Comparison of ENCODE assay signal across 10 cellular contexts in genomic region chr11:73152086-73152853, GRCh38. TPM values are rescaled to one million over a fixed set of nuclear protein-coding genes. Genes with fewer than 3 reads are reported as not detected.
DNase-seq lines count a peak whose midpoint lies in the region; ATAC-seq and TF ChIP-seq lines count a peak whose summit lies in the region.
"Had no signal": no experiment of that assay in that cellular context is flagged by ENCODE, and none has a peak within 500 bp of the region (broad histone marks: within the 10 kb centered on the region; RNA-seq: fewer than 3 reads in every experiment).

No MANE protein-coding gene starts in this region.

- TF ChIP-seq CTCF in GM13977 (IDR thresholded peaks at IDR 0.05; ENCODE audit: extremely low read depth, insufficient read depth, missing control alignments) (no peak), Peyer's patch (IDR thresholded peaks at IDR 0.05) (no peak)

- ATAC-seq in CD4-positive, CD25-positive, alpha-beta regulatory T cell (ENCODE audit: low read depth in 2 of 2): no peak
- peak; percentile 50 for ATAC-seq in memory B cell (ENCODE audit: low read depth)
- no peak for ATAC-seq in HG03135 (IDR thresholded peaks at IDR 0.05; ENCODE audit: unreplicated experiment)

- peaks cover 21 to 76% (median 39%) of the 10 kb centered on the region in 4 donors for H3K4me1 Mint-ChIP-seq in CD4-positive, CD25-positive, alpha-beta regulatory T cell
- peaks cover 75% of the 10 kb centered on the region for H3K4me1 Mint-ChIP-seq in memory B cell

- H3K27me3 Mint-ChIP-seq in CD4-positive, CD25-positive, alpha-beta regulatory T cell: no peaks in the 10 kb centered on the region
- no peaks in the 10 kb centered on the region for H3K27me3 Mint-ChIP-seq in memory B cell

- H3K4me1 ChIP-seq in CD4-positive, CD25-positive, alpha-beta regulatory T cell (ENCODE audit: control insufficient read depth, insufficient read depth, low read length, poor library complexity, severe bottlenecking): peaks cover 37% of the 10 kb centered on the region
- peaks cover 4 to 56% (median 42%) of the 10 kb centered on the region in 4 donors for H3K4me1 ChIP-seq in Peyer's patch

- H3K9me3 ChIP-seq in CD4-positive, CD25-positive, alpha-beta regulatory T cell (ENCODE audit: control insufficient read depth in 2 of 2, low read length in 2 of 2): no peaks in the 10 kb centered on the region
- no peaks in the 10 kb centered on the region for H3K9me3 ChIP-seq in Peyer's patch

- in situ Hi-C loops in GM13977 (cut with MboI; ENCODE audit: low pct_unique_long_range_greater_than_20kb, low sequenced_read_pairs, unreplicated experiment) (no loop called here), G401 (cut with HindIII; ENCODE audit: low sequenced_read_pairs) (no loop called here)

- no peaks in the 10 kb centered on the region for H3K27me3 ChIP-seq in CD4-positive, CD25-positive, alpha-beta regulatory T cell (ENCODE audit: control insufficient read depth, insufficient read depth, low read length)
- no peaks in the 10 kb centered on the region for H3K27me3 ChIP-seq in Peyer's patch

- peak overlapping the region; percentile 82 to 99 (median 93) for H3K27ac Mint-ChIP-seq in CD4-positive, CD25-positive, alpha-beta regulatory T cell
- peak overlapping the region; percentile 89 for H3K27ac Mint-ChIP-seq in memory B cell

- H3K36me3 Mint-ChIP-seq in CD4-positive, CD25-positive, alpha-beta regulatory T cell: no peaks in the 10 kb centered on the region
- peaks cover 2% of the 10 kb centered on the region for H3K36me3 Mint-ChIP-seq in memory B cell

- H3K36me3 ChIP-seq in CD4-positive, CD25-positive, alpha-beta regulatory T cell (ENCODE audit: control insufficient read depth, insufficient read depth, low read length): no peaks in the 10 kb centered on the region
- no peaks in the 10 kb centered on the region for H3K36me3 ChIP-seq in Peyer's patch

- peak overlapping the region; percentile 65 for H3K27ac ChIP-seq in CD4-positive, CD25-positive, alpha-beta regulatory T cell (ENCODE audit: insufficient read depth, low read length, poor library complexity, severe bottlenecking)
- H3K27ac ChIP-seq in Peyer's patch: peak overlapping the region; percentile 45 to 89 (median 65)

- no peak for TF ChIP-seq POLR2A in Peyer's patch (IDR thresholded peaks at IDR 0.05)

- DNase-seq in CD4-positive, CD25-positive, alpha-beta regulatory T cell: no peak
- DNase-seq in GM13977 (ENCODE audit: low spot score): peak; percentile 46
- peak in 2 of 3 donors; percentile 65 to 69 for DNase-seq in Peyer's patch
- DNase-seq in memory B cell (ENCODE audit: low spot score in 2 of 2): peak in 1 of 2 donors; percentile 50
- DNase-seq in HPDE6-E6E7 (ENCODE audit: extremely low spot score): no peak
- no peak for DNase-seq in G401 (ENCODE audit: low spot score)
- DNase-seq in NOMO-1 treated with DMSO at 0.1 percent for 48 hours (lab: John Stamatoyannopoulos, UW; ENCODE audit: unreplicated experiment): no peak
- DNase-seq: NCI-H1048 had no signal

- H3K9me3 Mint-ChIP-seq in CD4-positive, CD25-positive, alpha-beta regulatory T cell: peaks cover 0 to 2% (median 0%) of the 10 kb centered on the region in 7 donors
- peaks cover 1% of the 10 kb centered on the region for H3K9me3 Mint-ChIP-seq in memory B cell
- H3K9me3 Mint-ChIP-seq: activated T-helper 2 cell treated with anti-CD3 and anti-CD28 coated beads, Interferon-gamma antibody, Interleukin-2, Interleukin-4, amounts not matched to agents 10 μg/mL and 5 μg/mL and 100 μg/mL, durations not matched to agents 14 hours and 24 hours and 36 hours had no signal

- peak overlapping the region in 3 of 4 donors; percentile 44 to 84 (median 70) for H3K4me3 Mint-ChIP-seq in CD4-positive, CD25-positive, alpha-beta regulatory T cell
- H3K4me3 Mint-ChIP-seq in memory B cell: peak overlapping the region; percentile 37

- no peak overlapping the region for H3K4me3 ChIP-seq in CD4-positive, CD25-positive, alpha-beta regulatory T cell (ENCODE audit: low read depth, low read length)
- H3K4me3 ChIP-seq in Peyer's patch: no peak overlapping the region

RNA-seq across cellular contexts. Expression of gene FCHSD2, which starts 10.2 kb away (rescaled TPM):
- total RNA-seq in CD4-positive, CD25-positive, alpha-beta regulatory T cell: 56.6 TPM
- 10 to 100 TPM; 13.5 to 22.8 (median 19.5) TPM for polyA plus RNA-seq in CD4-positive, CD25-positive, alpha-beta regulatory T cell
- total RNA-seq in Peyer's patch: 10 to 100 TPM in 3 of 4 donors, 1 to 10 TPM in 1; 6.7 to 95.7 (median 10.2) TPM
- total RNA-seq in G401 (2014; rRNA removed; shearing (Covaris generic)): 4.1 and 11.0 TPM in 2 replicates

Comparison
In these comparisons a context has a peak if more than half of its experiments do, and no peak if none do; other contexts are left out.
1. DNase-seq: peak in GM13977 (single experiment) and Peyer's patch (2 of 3); none in CD4-positive, CD25-positive, alpha-beta regulatory T cell (0 of 3), HPDE6-E6E7 (single experiment), G401 (single experiment) and NOMO-1 treated with DMSO at 0.1 percent for 48 hours (single experiment).